In the genomic region with DNA sequence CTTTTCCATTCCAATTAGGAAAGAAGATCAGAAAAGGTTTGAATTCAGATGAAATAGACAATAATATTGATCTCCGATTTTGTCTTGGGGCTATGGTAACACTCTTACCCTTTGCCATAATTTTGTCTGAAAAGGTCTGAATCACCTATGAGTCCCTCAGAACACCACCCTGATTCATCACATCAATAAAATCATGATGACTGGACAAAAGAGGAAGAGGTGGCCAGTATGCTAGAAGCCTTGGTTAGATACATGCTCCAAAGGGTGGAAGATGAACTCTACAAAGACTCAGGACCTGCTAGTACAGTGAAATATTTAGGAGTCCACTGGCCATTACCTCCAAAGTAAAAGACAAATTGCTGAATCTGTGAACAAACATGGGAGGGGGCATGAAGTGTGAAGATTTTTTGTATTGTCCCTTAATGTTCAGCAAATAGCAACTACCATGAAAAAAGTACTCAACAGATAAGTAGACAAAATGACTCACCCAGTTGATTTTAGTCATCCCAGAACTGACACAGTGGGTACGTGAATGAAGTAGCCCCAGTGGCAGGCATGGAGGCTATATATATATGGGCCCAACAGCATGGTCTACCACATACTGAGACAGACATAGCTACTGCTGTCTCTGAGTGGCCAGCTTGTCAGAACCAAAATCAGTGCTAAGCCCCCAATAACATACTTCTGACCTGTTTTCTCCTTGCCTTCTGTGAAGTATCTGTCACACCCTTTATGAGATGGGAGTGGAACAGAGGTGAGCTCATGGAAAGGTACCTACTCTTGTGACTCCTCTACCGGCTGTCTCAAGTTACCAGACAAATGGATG, we compare ENCODE assay signal across 8 cellular contexts. TPM values are rescaled to one million over a fixed set of nuclear protein-coding genes. Genes with fewer than 3 reads are reported as not detected.
A peak's percentile ranks its signal among the peaks of the same experiment; 100 is the strongest.
DNase-seq lines count a peak whose midpoint lies in the region; ATAC-seq and TF ChIP-seq lines count a peak whose summit lies in the region.

No MANE protein-coding gene starts in this region.

- TF ChIP-seq POLR2A in transverse colon (IDR thresholded peaks at IDR 0.05), result no peak

- ATAC-seq in GM19023 (IDR thresholded peaks at IDR 0.05; ENCODE audit: unreplicated experiment), result peak; percentile 90
- ATAC-seq in HG02884 (IDR thresholded peaks at IDR 0.05; ENCODE audit: unreplicated experiment), result peak; percentile 99

- no peak for TF ChIP-seq EP300 in transverse colon (IDR thresholded peaks at IDR 0.05; ENCODE audit: low read depth)

- H3K36me3 ChIP-seq in skeletal muscle satellite cell (ENCODE audit: insufficient read depth, low read length) (no peaks in the 10 kb centered on the region), transverse colon (no peaks in the 10 kb centered on the region)

- no peak for TF ChIP-seq CTCF in transverse colon (IDR thresholded peaks at IDR 0.05)

- no peak overlapping the region for H3K4me3 ChIP-seq in skeletal muscle satellite cell (ENCODE audit: low read length)
- H3K4me3 ChIP-seq in transverse colon, result no peak overlapping the region

- in situ Hi-C loops in transverse colon (cut with MboI; ENCODE audit: low pct_ligation_motif_present in 1 of 4, low pct_unique_long_range_greater_than_20kb in 1 of 4, low sequenced_read_pairs in 3 of 4), result no loop called here

- intact Hi-C loops in transverse colon (cut with DNase I; ENCODE audit: low total_unique reads), result no loop called here

- H3K9ac ChIP-seq in skeletal muscle satellite cell (ENCODE audit: low read depth, low read length), result no peak overlapping the region

- H3K4me1 Mint-ChIP-seq in T-helper 1 cell treated with Interleukin-12 subunit alpha and Interleukin-12 subunit beta and Interleukin-4 antibody, amounts not matched to agents 30 μg/mL and 1 μg/mL, for 36 hours (ENCODE audit: low read depth), result peaks cover 9% of the 10 kb centered on the region

- peaks cover 2% of the 10 kb centered on the region for H3K36me3 Mint-ChIP-seq in T-helper 1 cell treated with Interleukin-12 subunit alpha and Interleukin-12 subunit beta and Interleukin-4 antibody, amounts not matched to agents 30 μg/mL and 1 μg/mL, for 36 hours (ENCODE audit: low read depth)

- no peak overlapping the region for H3K27ac ChIP-seq in transverse colon

- no peaks in the 10 kb centered on the region for H3K9me3 ChIP-seq in skeletal muscle satellite cell (replicated peaks; ENCODE audit: low read length)
- H3K9me3 ChIP-seq in transverse colon, result no peaks in the 10 kb centered on the region

- H3K9me3 Mint-ChIP-seq in T-helper 1 cell treated with Interleukin-12 subunit alpha and Interleukin-12 subunit beta and Interleukin-4 antibody, amounts not matched to agents 30 μg/mL and 1 μg/mL, for 36 hours, result no peaks in the 10 kb centered on the region

- H3K4me2 ChIP-seq in skeletal muscle satellite cell (ENCODE audit: low read length), result peak overlapping the region; percentile 13

- 78 to 85% methylated on average over 2 to 3 of the region's 3 CpGs for WGBS in transverse colon (ENCODE audit: low coverage in 1 of 2), 2 donors

- H3K27me3 ChIP-seq in skeletal muscle satellite cell (ENCODE audit: control insufficient read depth, insufficient read depth, low read length) (no peaks in the 10 kb centered on the region), transverse colon (no peaks in the 10 kb centered on the region)

- H3K4me1 ChIP-seq in skeletal muscle satellite cell (ENCODE audit: control insufficient read depth, insufficient read depth, low read length) (peaks cover 70% of the 10 kb centered on the region), transverse colon (no peaks in the 10 kb centered on the region)

- H3K27ac Mint-ChIP-seq in T-helper 1 cell treated with Interleukin-12 subunit alpha and Interleukin-12 subunit beta and Interleukin-4 antibody, amounts not matched to agents 30 μg/mL and 1 μg/mL, for 36 hours, result peak overlapping the region; percentile 12

- no peak overlapping the region for H3K4me3 Mint-ChIP-seq in T-helper 1 cell treated with Interleukin-12 subunit alpha and Interleukin-12 subunit beta and Interleukin-4 antibody, amounts not matched to agents 30 μg/mL and 1 μg/mL, for 36 hours

- DNase-seq in dedifferentiated amniotic fluid mesenchymal stem cell (ENCODE audit: extremely low spot score) (no peak), transverse colon (no peak), activated gamma-delta T cell treated with Interleukin-2 at 50 U/mL for 16 hours (no peak), retina (no peak)

- no peaks in the 10 kb centered on the region for H3K27me3 Mint-ChIP-seq in T-helper 1 cell treated with Interleukin-12 subunit alpha and Interleukin-12 subunit beta and Interleukin-4 antibody, amounts not matched to agents 30 μg/mL and 1 μg/mL, for 36 hours (ENCODE audit: low read depth)

RNA-seq across cellular contexts. Expression of gene GLS, which starts 36.5 kb away (rescaled TPM):
- total RNA-seq in skeletal muscle satellite cell (2012; rRNA removed), result 112 and 116 TPM in 2 replicates
- total RNA-seq in transverse colon, result 100 to 1,000 TPM in 1 of 4 donors, 10 to 100 TPM in 3; 58.0 to 141 (median 68.7) TPM
